1 cellular context compared by ENCODE assay signal in the genomic region with DNA sequence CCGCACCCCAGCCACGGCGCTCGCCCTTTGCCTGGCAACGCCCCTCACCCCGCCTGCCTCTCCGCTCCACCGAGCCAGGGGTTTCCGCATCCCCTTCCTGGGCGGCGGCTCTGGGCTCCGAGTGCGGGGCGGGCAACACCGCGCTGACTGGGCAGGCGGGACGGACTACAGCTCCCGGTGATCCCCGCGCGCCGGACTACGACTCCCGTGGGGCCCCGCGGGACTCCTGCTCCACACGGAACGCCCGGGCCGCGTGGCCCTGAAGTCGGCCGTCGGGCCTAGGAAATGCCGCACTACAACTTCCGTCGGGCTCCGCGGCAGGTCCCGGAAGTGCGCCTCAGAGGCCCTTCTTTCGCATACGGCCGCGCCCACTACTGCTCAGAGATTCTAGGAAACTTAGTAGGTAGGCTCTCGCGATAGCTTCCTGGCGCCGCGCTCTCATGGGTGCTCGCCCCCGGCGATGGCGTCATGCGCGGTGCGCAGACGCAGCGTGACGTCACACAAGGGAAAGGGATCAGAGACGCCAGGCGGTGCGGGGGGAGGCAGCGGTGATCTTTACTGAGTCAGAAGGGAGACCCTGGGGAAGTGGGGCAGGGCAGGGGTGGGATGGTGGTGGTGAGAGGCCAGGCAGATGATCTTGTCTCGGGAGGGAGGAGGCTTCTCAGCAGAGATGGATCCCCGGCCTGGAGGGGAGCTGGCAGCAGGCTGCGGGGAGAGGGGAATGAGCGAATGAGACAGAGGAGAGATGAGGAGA.
A peak's percentile ranks its signal among the peaks of the same experiment; 100 is the strongest.
TF ChIP-seq lines count a peak whose summit lies in the region.

A gene with protein sequence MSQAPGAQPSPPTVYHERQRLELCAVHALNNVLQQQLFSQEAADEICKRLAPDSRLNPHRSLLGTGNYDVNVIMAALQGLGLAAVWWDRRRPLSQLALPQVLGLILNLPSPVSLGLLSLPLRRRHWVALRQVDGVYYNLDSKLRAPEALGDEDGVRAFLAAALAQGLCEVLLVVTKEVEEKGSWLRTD (minus strand): TSS at position 123 of the 754 bp plus-strand sequence. CDS start 760 bp downstream, outside the sequence.

TF ChIP-seq in K562, 482 proteins besides CTCF, POLR2A, EP300 and RAD21 (continued from another document and continues in another):
- TF ChIP-seq, protein P1, sequence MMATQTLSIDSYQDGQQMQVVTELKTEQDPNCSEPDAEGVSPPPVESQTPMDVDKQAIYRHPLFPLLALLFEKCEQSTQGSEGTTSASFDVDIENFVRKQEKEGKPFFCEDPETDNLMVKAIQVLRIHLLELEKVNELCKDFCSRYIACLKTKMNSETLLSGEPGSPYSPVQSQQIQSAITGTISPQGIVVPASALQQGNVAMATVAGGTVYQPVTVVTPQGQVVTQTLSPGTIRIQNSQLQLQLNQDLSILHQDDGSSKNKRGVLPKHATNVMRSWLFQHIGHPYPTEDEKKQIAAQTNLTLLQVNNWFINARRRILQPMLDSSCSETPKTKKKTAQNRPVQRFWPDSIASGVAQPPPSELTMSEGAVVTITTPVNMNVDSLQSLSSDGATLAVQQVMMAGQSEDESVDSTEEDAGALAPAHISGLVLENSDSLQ (IDR thresholded peaks at IDR 0.05) = no peak
- TF ChIP-seq ZKSCAN1 (IDR thresholded peaks at IDR 0.05; ENCODE audit: low read depth, low read length) (peak; percentile 86), CEBPG (CRISPR knock-in tag; IDR thresholded peaks at IDR 0.05) (peak; percentile 66), CEBPG (tag; conservative IDR thresholded peaks at IDR 0.05 in 1 of 2, IDR thresholded peaks at IDR 0.05 in 1 of 2) (no peak), CEBPZ (IDR thresholded peaks at IDR 0.05; ENCODE audit: borderline replicate concordance, low read depth, low read length) (0 out of 2 replicates have a peak, but pooled peaks have one; percentile 33), SREBF1 (IDR thresholded peaks at IDR 0.05; ENCODE audit: borderline replicate concordance, low read depth, low read length) (peak; percentile 49; the same call in 1 of the 2 replicates), BRCA1 (IDR thresholded peaks at IDR 0.05) (no peak), BRCA1 (CRISPR knock-in tag; IDR thresholded peaks at IDR 0.05) (no peak), DACH1 (IDR thresholded peaks at IDR 0.05; ENCODE audit: partially characterized antibody) (no peak), NR2C2 (CRISPR knock-in tag; IDR thresholded peaks at IDR 0.05) (peak; percentile 75), NR2C2 (tag; IDR thresholded peaks at IDR 0.05) (peak; percentile 92), GMEB1 (CRISPR knock-in tag; IDR thresholded peaks at IDR 0.05) (peak; percentile 74), ZBTB7A (IDR thresholded peaks at IDR 0.05; ENCODE audit: borderline replicate concordance, control insufficient read depth, low read depth, low read length) (peak; percentile 69; the same call in 1 of the 2 replicates), GTF3C2 (IDR thresholded peaks at IDR 0.05; ENCODE audit: borderline replicate concordance, extremely low read depth, insufficient read length) (no peak), ZNF217 (CRISPR knock-in tag; IDR thresholded peaks at IDR 0.05) (no peak), PPARD (CRISPR knock-in tag; IDR thresholded peaks at IDR 0.05) (no peak), POLR3A (IDR thresholded peaks at IDR 0.05; ENCODE audit: borderline replicate concordance, extremely low read depth, insufficient read depth, insufficient read length) (no peak), TEAD4 (IDR thresholded peaks at IDR 0.05; ENCODE audit: low read length) (no peak), TEAD4 (CRISPR knock-in tag; IDR thresholded peaks at IDR 0.05; ENCODE audit: borderline replicate concordance) (no peak), DPF2 (IDR thresholded peaks at IDR 0.05) (peak; percentile 64), ZNF551 (CRISPR knock-in tag; IDR thresholded peaks at IDR 0.05) (no peak), HDAC8 (tag; IDR thresholded peaks at IDR 0.05) (peak; percentile 41; the same call in 1 of the 2 replicates), HSF4 (CRISPR knock-in tag; IDR thresholded peaks at IDR 0.05; ENCODE audit: borderline replicate concordance) (no peak), TRIM24 (IDR thresholded peaks at IDR 0.05) (no peak), ZBTB12 (CRISPR knock-in tag; IDR thresholded peaks at IDR 0.05) (peak; percentile 99), MTA1 (IDR thresholded peaks at IDR 0.05; ENCODE audit: borderline replicate concordance) (peak; percentile 93), ESRRB (CRISPR knock-in tag; IDR thresholded peaks at IDR 0.05; ENCODE audit: borderline replicate concordance) (no peak), NR2C1 (IDR thresholded peaks at IDR 0.05) (no peak), NR2C1 (tag; IDR thresholded peaks at IDR 0.05) (peak; percentile 82), ETS1 (conservative IDR thresholded peaks at IDR 0.05; ENCODE audit: control insufficient read depth, low read depth, low read length) (peak; percentile 99), SNRNP70 (optimal IDR thresholded peaks at IDR 0.05; ENCODE audit: low read depth, low read length) (no peak)
- TF ChIP-seq, protein P2, sequence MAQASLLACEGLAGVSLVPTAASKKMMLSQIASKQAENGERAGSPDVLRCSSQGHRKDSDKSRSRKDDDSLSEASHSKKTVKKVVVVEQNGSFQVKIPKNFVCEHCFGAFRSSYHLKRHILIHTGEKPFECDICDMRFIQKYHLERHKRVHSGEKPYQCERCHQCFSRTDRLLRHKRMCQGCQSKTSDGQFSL (CRISPR knock-in tag; IDR thresholded peaks at IDR 0.05) = 0 out of 2 replicates have a peak, but pooled peaks have one; percentile 36
- TF ChIP-seq, protein P2 (tag; IDR thresholded peaks at IDR 0.05) = no peak
- TF ChIP-seq, protein P3, sequence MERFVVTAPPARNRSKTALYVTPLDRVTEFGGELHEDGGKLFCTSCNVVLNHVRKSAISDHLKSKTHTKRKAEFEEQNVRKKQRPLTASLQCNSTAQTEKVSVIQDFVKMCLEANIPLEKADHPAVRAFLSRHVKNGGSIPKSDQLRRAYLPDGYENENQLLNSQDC (CRISPR knock-in tag; IDR thresholded peaks at IDR 0.05) = peak; percentile 81; the same call in 1 of the 2 replicates
- TF ChIP-seq, protein P4, sequence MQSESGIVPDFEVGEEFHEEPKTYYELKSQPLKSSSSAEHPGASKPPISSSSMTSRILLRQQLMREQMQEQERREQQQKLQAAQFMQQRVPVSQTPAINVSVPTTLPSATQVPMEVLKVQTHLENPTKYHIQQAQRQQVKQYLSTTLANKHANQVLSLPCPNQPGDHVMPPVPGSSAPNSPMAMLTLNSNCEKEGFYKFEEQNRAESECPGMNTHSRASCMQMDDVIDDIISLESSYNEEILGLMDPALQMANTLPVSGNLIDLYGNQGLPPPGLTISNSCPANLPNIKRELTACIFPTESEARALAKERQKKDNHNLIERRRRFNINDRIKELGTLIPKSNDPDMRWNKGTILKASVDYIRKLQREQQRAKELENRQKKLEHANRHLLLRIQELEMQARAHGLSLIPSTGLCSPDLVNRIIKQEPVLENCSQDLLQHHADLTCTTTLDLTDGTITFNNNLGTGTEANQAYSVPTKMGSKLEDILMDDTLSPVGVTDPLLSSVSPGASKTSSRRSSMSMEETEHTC (IDR thresholded peaks at IDR 0.05) = peak; percentile 35; the same call in 1 of the 2 replicates
- TF ChIP-seq, protein P5, sequence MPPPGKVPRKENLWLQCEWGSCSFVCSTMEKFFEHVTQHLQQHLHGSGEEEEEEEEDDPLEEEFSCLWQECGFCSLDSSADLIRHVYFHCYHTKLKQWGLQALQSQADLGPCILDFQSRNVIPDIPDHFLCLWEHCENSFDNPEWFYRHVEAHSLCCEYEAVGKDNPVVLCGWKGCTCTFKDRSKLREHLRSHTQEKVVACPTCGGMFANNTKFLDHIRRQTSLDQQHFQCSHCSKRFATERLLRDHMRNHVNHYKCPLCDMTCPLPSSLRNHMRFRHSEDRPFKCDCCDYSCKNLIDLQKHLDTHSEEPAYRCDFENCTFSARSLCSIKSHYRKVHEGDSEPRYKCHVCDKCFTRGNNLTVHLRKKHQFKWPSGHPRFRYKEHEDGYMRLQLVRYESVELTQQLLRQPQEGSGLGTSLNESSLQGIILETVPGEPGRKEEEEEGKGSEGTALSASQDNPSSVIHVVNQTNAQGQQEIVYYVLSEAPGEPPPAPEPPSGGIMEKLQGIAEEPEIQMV (tag; conservative IDR thresholded peaks at IDR 0.05; ENCODE audit: low read depth) = no peak
- TF ChIP-seq, protein P6, sequence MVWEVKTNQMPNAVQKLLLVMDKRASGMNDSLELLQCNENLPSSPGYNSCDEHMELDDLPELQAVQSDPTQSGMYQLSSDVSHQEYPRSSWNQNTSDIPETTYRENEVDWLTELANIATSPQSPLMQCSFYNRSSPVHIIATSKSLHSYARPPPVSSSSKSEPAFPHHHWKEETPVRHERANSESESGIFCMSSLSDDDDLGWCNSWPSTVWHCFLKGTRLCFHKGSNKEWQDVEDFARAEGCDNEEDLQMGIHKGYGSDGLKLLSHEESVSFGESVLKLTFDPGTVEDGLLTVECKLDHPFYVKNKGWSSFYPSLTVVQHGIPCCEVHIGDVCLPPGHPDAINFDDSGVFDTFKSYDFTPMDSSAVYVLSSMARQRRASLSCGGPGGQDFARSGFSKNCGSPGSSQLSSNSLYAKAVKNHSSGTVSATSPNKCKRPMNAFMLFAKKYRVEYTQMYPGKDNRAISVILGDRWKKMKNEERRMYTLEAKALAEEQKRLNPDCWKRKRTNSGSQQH (CRISPR knock-in tag; IDR thresholded peaks at IDR 0.05) = peak; percentile 85
